In genomic region chr9:17219261-17219660, GRCh38 we compare ENCODE assay signal across 13 cellular contexts.
DNase-seq lines count a peak whose midpoint lies in the region; ATAC-seq, FAIRE-seq and TF ChIP-seq lines count a peak whose summit lies in the region.
"Had no signal": no experiment of that assay in that cellular context is flagged by ENCODE, and none has a peak within 500 bp of the region (broad histone marks: within the 10 kb centered on the region; RNA-seq: fewer than 3 reads in every experiment).

No MANE protein-coding gene starts in this region.

- no peaks in the 10 kb centered on the region for H3K27me3 ChIP-seq in neural progenitor cell
- H3K27me3 ChIP-seq: heart left ventricle had no signal

- no peak overlapping the region for H3K4me3 ChIP-seq in epithelial cell of esophagus (ENCODE audit: low read length)
- H3K4me3 ChIP-seq in neural progenitor cell = no peak overlapping the region
- H3K4me3 ChIP-seq: heart left ventricle, lung, SK-N-MC had no signal

- H3K36me3 ChIP-seq in neural progenitor cell = no peaks in the 10 kb centered on the region
- H3K36me3 ChIP-seq: heart left ventricle had no signal

- H3K9ac ChIP-seq in neural progenitor cell = no peak overlapping the region

- H3K27ac Mint-ChIP-seq in neural progenitor cell = no peak overlapping the region

- DNase-seq in D721Med (ENCODE audit: insufficient read length, low spot score) = no peak
- peak; percentile 57 for DNase-seq in NCI-H446 treated with DMSO at 0.1 percent for 48 hours (lab: John Stamatoyannopoulos, UW)
- peak; percentile 30 for DNase-seq in epithelial cell of esophagus (ENCODE audit: low read depth)
- no peak for DNase-seq in neural progenitor cell (ENCODE audit: low spot score)
- DNase-seq in nucleus accumbens (lab: John Stamatoyannopoulos, UW) = no peak
- no peak for DNase-seq in stimulated activated naive CD4-positive, alpha-beta T cell (lab: John Stamatoyannopoulos, UW)
- DNase-seq: DMS79 treated with DMSO at 0.1 percent for 48 hours; heart left ventricle; NCI-H1048; stimulated activated CD4-positive, alpha-beta T cell treated with anti-CD3 and anti-CD28 coated beads, Interleukin-2, amount 100 ng/mL, for 48 hours had no signal

- H3K27ac ChIP-seq in neural progenitor cell = no peak overlapping the region
- H3K27ac ChIP-seq: heart left ventricle, SK-N-MC had no signal

- H4K20me1 ChIP-seq in neural progenitor cell (ENCODE audit: low read depth) = no peaks in the 10 kb centered on the region

- no peak overlapping the region for H3K4me2 ChIP-seq in neural progenitor cell

- ATAC-seq in GM18907 (IDR thresholded peaks at IDR 0.05; ENCODE audit: unreplicated experiment) = no peak
- ATAC-seq: heart left ventricle had no signal

- H3K79me2 ChIP-seq in neural progenitor cell (ENCODE audit: low read depth) = no peaks in the 10 kb centered on the region

- FAIRE-seq in D721Med (lab: Jason Lieb, UNC) = no peak

- no peaks in the 10 kb centered on the region for H3K27me3 Mint-ChIP-seq in neural progenitor cell (ENCODE audit: insufficient read depth, low read depth)

- H3K36me3 Mint-ChIP-seq in neural progenitor cell = peaks cover 3% of the 10 kb centered on the region

- peaks cover 5% of the 10 kb centered on the region for H3K9me3 Mint-ChIP-seq in neural progenitor cell

- H3F3A ChIP-seq in neural progenitor cell (ENCODE audit: low read depth) = no peaks in the 10 kb centered on the region

- no peaks in the 10 kb centered on the region for H3K4me1 ChIP-seq in neural progenitor cell

- TF ChIP-seq CTCF in D721Med (IDR thresholded peaks at IDR 0.05; ENCODE audit: insufficient read depth, missing control alignments) (peak; percentile 28), epithelial cell of esophagus (IDR thresholded peaks at IDR 0.05; ENCODE audit: insufficient read depth, low read depth, low read length, missing control alignments) (peak; percentile 47), neural progenitor cell (IDR thresholded peaks at IDR 0.05) (peak; percentile 20)

- H3K4me1 Mint-ChIP-seq in neural progenitor cell = no peaks in the 10 kb centered on the region

- H2AFZ ChIP-seq in neural progenitor cell (replicated peaks) = no peak overlapping the region

- H3K4me3 Mint-ChIP-seq in neural progenitor cell = no peak overlapping the region

- no peaks in the 10 kb centered on the region for H3K9me3 ChIP-seq in neural progenitor cell (ENCODE audit: low read depth)

Comparison
In these comparisons a context has a peak if more than half of its experiments do, and no peak if none do; other contexts are left out.
1. DNase-seq: peak in NCI-H446 treated with DMSO at 0.1 percent for 48 hours (single experiment) and epithelial cell of esophagus (single experiment); none in D721Med (single experiment), neural progenitor cell (single experiment), nucleus accumbens (0 of 56) and stimulated activated naive CD4-positive, alpha-beta T cell (0 of 6).
2. Peak in every context shown above with its lines, with median percentiles within 50 percentile points of each other: CTCF ChIP-seq.